ENCODE assay signal across 9 cellular contexts in the genomic region with DNA sequence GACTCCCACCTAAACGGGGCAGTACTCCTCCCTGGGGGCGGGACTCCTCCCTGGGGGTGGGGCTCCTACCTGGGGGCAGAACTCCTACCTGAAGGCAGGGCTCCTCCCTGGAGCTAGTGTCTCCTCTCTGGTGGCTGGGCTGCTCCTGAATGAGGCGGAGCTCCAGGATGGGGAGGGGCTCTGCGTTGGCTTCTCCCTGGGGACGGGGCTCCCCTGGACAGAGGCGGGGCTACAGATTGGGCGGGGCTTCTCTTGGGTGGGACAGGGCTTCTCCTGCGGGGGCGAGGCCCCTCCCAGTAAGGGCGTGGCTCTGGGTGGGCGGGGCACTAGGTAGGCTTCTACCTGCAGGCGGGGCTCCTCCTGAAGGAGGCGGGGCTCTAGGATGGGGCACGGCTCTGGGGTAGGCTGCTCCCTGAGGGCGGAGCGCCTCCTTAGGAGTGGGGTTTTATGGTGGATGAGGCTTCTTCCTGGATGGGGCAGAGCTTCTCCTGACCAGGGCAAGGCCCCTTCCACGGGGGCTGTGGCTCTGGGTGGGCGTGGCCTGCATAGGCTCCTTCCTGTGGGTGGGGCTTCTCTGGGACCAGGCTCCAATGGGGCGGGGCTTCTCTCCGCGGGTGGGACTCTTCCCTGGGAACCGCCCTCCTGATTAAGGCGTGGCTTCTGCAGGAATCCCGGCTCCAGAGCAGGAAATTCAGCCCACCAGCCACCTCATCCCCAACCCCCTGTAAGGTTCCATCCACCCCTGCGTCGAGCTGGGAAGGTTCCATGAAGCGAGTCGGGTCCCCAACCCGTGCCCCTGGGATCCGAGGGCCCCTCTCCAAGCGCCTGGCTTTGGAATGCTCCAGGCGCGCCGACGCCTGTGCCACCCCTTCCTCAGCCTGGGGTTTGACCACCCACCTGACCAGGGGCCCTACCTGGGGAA. TPM values are rescaled to one million over a fixed set of nuclear protein-coding genes. Genes with fewer than 3 reads are reported as not detected.
DNase-seq lines count a peak whose midpoint lies in the region; ATAC-seq, FAIRE-seq and TF ChIP-seq lines count a peak whose summit lies in the region.
"Had no signal": no experiment of that assay in that cellular context is flagged by ENCODE, and none has a peak within 500 bp of the region (broad histone marks: within the 10 kb centered on the region; RNA-seq: fewer than 3 reads in every experiment).

No MANE protein-coding gene starts in this region.

- ATAC-seq in WTC11, result peak; percentile 84
- peak; percentile 90 for ATAC-seq in mucosa of descending colon
- ATAC-seq in stimulated activated naive CD8-positive, alpha-beta T cell treated with anti-CD3 and anti-CD28 coated beads, Interleukin-15, amount 100 ng/mL, for 72 hours, result peak; percentile 68

- TF ChIP-seq CTCF in BJ (IDR thresholded peaks at IDR 0.05; ENCODE audit: insufficient read depth, low read depth, low read length) (no peak), WTC11 (IDR thresholded peaks at IDR 0.05) (no peak), coronary artery (IDR thresholded peaks at IDR 0.05) (no peak), mucosa of descending colon (IDR thresholded peaks at IDR 0.05) (no peak)

- no peak overlapping the region for H3K27ac Mint-ChIP-seq in WTC11
- H3K27ac Mint-ChIP-seq in stimulated activated naive CD8-positive, alpha-beta T cell treated with anti-CD3 and anti-CD28 coated beads, Interleukin-15, amount 100 ng/mL, for 72 hours, result no peak overlapping the region

- no peak for FAIRE-seq in GM12892 (lab: Jason Lieb, UNC)
- FAIRE-seq: colon had no signal

- DNase-seq in BJ (ENCODE audit: low read depth) (no peak), WTC11 (ENCODE audit: low spot score) (peak; percentile 100), coronary artery (ENCODE audit: low spot score) (no peak), mucosa of descending colon (peak; percentile 98 to 100 (median 99)), GM12892 (ENCODE audit: insufficient read length) (no peak), epidermal melanocyte (ENCODE audit: insufficient read length, low spot score) (no peak)
- peak; percentile 69 to 78 for DNase-seq in stimulated activated naive CD8-positive, alpha-beta T cell treated with anti-CD3 and anti-CD28 coated beads, Interleukin-15, amount 100 ng/mL, for 72 hours

- no peaks in the 10 kb centered on the region for H3K9me3 Mint-ChIP-seq in WTC11
- no peaks in the 10 kb centered on the region for H3K9me3 Mint-ChIP-seq in stimulated activated naive CD8-positive, alpha-beta T cell treated with anti-CD3 and anti-CD28 coated beads, Interleukin-15, amount 100 ng/mL, for 72 hours

- intact Hi-C loops in mucosa of descending colon (cut with DNase I, micrococcal nuclease), result no loop called here

- CTCF ChIA-PET in BJ (lab: Yijun Ruan, JAX), result no interaction called here
- CTCF ChIA-PET in WTC11 (lab: Charles Lee), result interaction anchor here (0.5 to 3.9 kb wide), 22 partner anchors 9 to 867 kb away, joined by 3 to 71 read pairs (median 4); partner anchors contain the start of genes ARF1 and WNT3A

- POLR2A ChIA-PET in BJ (lab: Charles Lee), result no interaction called here
- POLR2A ChIA-PET in WTC11 (lab: Charles Lee), result interaction anchor here (0.9 to 1.0 kb wide), 2 partner anchors 11 to 23 kb away, joined by 3 read pairs; partner anchors contain the start of gene ARF1

- H3K36me3 ChIP-seq in BJ (ENCODE audit: control insufficient read depth, insufficient read depth, low read length) (no peaks in the 10 kb centered on the region), HUES6 (ENCODE audit: control insufficient read depth, insufficient read depth, low read length) (no peaks in the 10 kb centered on the region), mucosa of descending colon (ENCODE audit: low read depth) (no peaks in the 10 kb centered on the region)

- peaks cover 87% of the 10 kb centered on the region for H3K27me3 Mint-ChIP-seq in WTC11 (ENCODE audit: low read depth)
- peaks cover 79% of the 10 kb centered on the region for H3K27me3 Mint-ChIP-seq in stimulated activated naive CD8-positive, alpha-beta T cell treated with anti-CD3 and anti-CD28 coated beads, Interleukin-15, amount 100 ng/mL, for 72 hours

- H3K9me3 ChIP-seq in HUES6 (ENCODE audit: control insufficient read depth, insufficient read depth, low read depth, low read length) (no peaks in the 10 kb centered on the region), mucosa of descending colon (no peaks in the 10 kb centered on the region)

- H3K4me1 ChIP-seq in HUES6 (ENCODE audit: control insufficient read depth, insufficient read depth, low read length) (peaks cover 17% of the 10 kb centered on the region; the same call in 1 of the 2 replicates), mucosa of descending colon (ENCODE audit: low read depth) (peaks cover 17% of the 10 kb centered on the region)

- H3K27ac ChIP-seq in HUES6 (ENCODE audit: low read depth, low read length) (no peak overlapping the region), coronary artery (no peak overlapping the region)

- no peaks in the 10 kb centered on the region for H3K36me3 Mint-ChIP-seq in WTC11

- H3K4me3 ChIP-seq in BJ (ENCODE audit: low read depth, low read length) (peak overlapping the region; percentile 22; the same call in 1 of the 2 replicates), HUES6 (ENCODE audit: low read depth, low read length) (peak overlapping the region; percentile 83), coronary artery (peak overlapping the region; percentile 44), mucosa of descending colon (no peak overlapping the region)

- peak overlapping the region; percentile 58 for H3K9ac ChIP-seq in HUES6 (ENCODE audit: low read length)

- TF ChIP-seq POLR2A in GM12892 (IDR thresholded peaks at IDR 0.05; ENCODE audit: low read depth, low read length), result no peak

- peaks cover 5% of the 10 kb centered on the region for H3K4me1 Mint-ChIP-seq in WTC11
- peaks cover 29% of the 10 kb centered on the region for H3K4me1 Mint-ChIP-seq in stimulated activated naive CD8-positive, alpha-beta T cell treated with anti-CD3 and anti-CD28 coated beads, Interleukin-15, amount 100 ng/mL, for 72 hours

- H3K4me3 Mint-ChIP-seq in WTC11, result peak overlapping the region; percentile 74
- peak overlapping the region; percentile 62 to 74 for H3K4me3 Mint-ChIP-seq in stimulated activated naive CD8-positive, alpha-beta T cell treated with anti-CD3 and anti-CD28 coated beads, Interleukin-15, amount 100 ng/mL, for 72 hours

- H3K27me3 ChIP-seq in BJ (ENCODE audit: control insufficient read depth, insufficient read depth, low read length) (peaks cover 19% of the 10 kb centered on the region), HUES6 (ENCODE audit: control insufficient read depth, insufficient read depth, low read length) (peaks cover 88% of the 10 kb centered on the region)

TF ChIP-seq in WTC11, 78 proteins besides CTCF, POLR2A, EP300 and RAD21:
- TF ChIP-seq, protein P1, sequence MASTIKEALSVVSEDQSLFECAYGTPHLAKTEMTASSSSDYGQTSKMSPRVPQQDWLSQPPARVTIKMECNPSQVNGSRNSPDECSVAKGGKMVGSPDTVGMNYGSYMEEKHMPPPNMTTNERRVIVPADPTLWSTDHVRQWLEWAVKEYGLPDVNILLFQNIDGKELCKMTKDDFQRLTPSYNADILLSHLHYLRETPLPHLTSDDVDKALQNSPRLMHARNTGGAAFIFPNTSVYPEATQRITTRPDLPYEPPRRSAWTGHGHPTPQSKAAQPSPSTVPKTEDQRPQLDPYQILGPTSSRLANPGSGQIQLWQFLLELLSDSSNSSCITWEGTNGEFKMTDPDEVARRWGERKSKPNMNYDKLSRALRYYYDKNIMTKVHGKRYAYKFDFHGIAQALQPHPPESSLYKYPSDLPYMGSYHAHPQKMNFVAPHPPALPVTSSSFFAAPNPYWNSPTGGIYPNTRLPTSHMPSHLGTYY (CRISPR knock-in tag; IDR thresholded peaks at IDR 0.05), result no peak
- TF ChIP-seq PRRX2 (CRISPR knock-in tag; IDR thresholded peaks at IDR 0.05), result no peak
- TF ChIP-seq JAZF1 (CRISPR knock-in tag; IDR thresholded peaks at IDR 0.05), result no peak

RNA-seq across cellular contexts. Expression of gene ARF1, which starts 22.7 kb away (rescaled TPM):
- polyA plus RNA-seq in BJ (2011; rRNA removed), result 539 and 933 TPM in 2 replicates
- polyA minus RNA-seq in BJ (2011; rRNA and poly(A)+ RNA removed), result 713 and 1,022 TPM in 2 replicates
- total RNA-seq in WTC11 (2021), result 295 to 330 TPM (median 300 TPM) in 3 replicates
- total RNA-seq in mucosa of descending colon, result 100 to 1,000 TPM; 339 to 490 (median 479) TPM
- polyA plus RNA-seq in GM12892 (2012; ENCODE audit: missing spikeins), result 187 TPM

RNA-seq across cellular contexts. Expression of gene C1orf35, which starts 43.3 kb away (rescaled TPM):
- 4.2 and 6.2 TPM in 2 replicates for polyA plus RNA-seq in BJ (2011; rRNA removed)
- 0.87 and 1.4 TPM in 2 replicates for polyA minus RNA-seq in BJ (2011; rRNA and poly(A)+ RNA removed)
- 30.0 to 33.8 TPM (median 30.7 TPM) in 3 replicates for total RNA-seq in WTC11 (2021)
- 10 to 100 TPM; 10.6 to 15.7 (median 13.9) TPM for total RNA-seq in mucosa of descending colon
- 8.8 TPM for polyA plus RNA-seq in GM12892 (2012; ENCODE audit: missing spikeins)

RNA-seq across cellular contexts. Expression of gene MRPL55, which starts 49.3 kb away (rescaled TPM):
- polyA plus RNA-seq in BJ (2011; rRNA removed), result 50.8 and 80.8 TPM in 2 replicates
- 13.0 and 25.2 TPM in 2 replicates for polyA minus RNA-seq in BJ (2011; rRNA and poly(A)+ RNA removed)
- 65.8 to 70.5 TPM (median 66.9 TPM) in 3 replicates for total RNA-seq in WTC11 (2021)
- 10 to 100 TPM; 24.3 to 42.1 (median 37.3) TPM for total RNA-seq in mucosa of descending colon
- polyA plus RNA-seq in GM12892 (2012; ENCODE audit: missing spikeins), result 25.4 TPM

RNA-seq across cellular contexts. Expression of gene WNT3A, which starts 53.0 kb away (rescaled TPM):
- polyA plus RNA-seq in BJ (2011; rRNA removed), result not detected in 2 replicates
- not detected in 2 replicates for polyA minus RNA-seq in BJ (2011; rRNA and poly(A)+ RNA removed)
- 0.16 to 0.34 TPM (median 0.17 TPM) in 3 replicates for total RNA-seq in WTC11 (2021)
- not detected for total RNA-seq in mucosa of descending colon
- not detected for polyA plus RNA-seq in GM12892 (2012; ENCODE audit: missing spikeins)

Comparison
In these comparisons a context has a peak if more than half of its experiments do, and no peak if none do; other contexts are left out.
1. DNase-seq: peak in WTC11 (single experiment), mucosa of descending colon (3 of 3) and stimulated activated naive CD8-positive, alpha-beta T cell treated with anti-CD3 and anti-CD28 coated beads, Interleukin-15, amount 100 ng/mL, for 72 hours (2 of 2); none in BJ (single experiment), coronary artery (single experiment), GM12892 (single experiment) and epidermal melanocyte (single experiment).
2. Peak in every context shown above with its lines, with median percentiles within 50 percentile points of each other: ATAC-seq.